In the genomic region with DNA sequence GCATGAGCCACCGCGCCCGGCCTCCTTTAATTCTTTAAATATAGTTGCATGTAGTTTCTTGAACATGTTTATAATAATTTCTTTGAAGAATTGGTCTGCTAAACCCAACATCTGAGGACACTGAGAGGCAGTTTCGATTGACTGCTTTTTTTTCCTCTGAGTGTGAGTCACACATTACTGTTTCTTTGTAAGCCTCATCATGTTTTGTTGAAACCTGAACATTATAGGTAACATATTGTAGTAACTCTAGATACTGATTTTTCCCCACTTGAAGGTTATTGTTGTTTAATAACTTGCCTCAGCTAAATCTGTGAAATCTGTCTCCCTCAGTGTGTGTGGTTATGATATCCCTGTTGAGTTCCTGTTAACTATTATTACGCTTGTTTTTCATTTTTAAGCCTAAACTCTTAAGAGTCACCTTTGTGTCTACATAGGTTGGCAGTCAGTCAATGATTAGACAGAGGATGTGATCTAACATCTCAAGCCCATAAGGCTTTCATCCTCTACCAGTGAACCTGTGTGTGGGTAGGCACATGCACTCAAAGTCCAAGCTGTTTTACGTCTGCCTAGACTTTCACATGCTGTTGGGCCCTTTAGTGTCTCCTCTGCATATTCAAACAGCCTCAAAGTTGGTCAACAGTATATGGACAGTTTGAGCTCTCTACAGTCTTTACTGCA, we compare ENCODE assay signal across 25 cellular contexts.
DNase-seq lines count a peak whose midpoint lies in the region; ATAC-seq and TF ChIP-seq lines count a peak whose summit lies in the region.
"Had no signal": no experiment of that assay in that cellular context is flagged by ENCODE, and none has a peak within 500 bp of the region (broad histone marks: within the 10 kb centered on the region; RNA-seq: fewer than 3 reads in every experiment).

No MANE protein-coding gene starts in this region.

- no peak overlapping the region for H3K27ac ChIP-seq in breast epithelium
- H3K27ac ChIP-seq: BLaER1, neutrophil had no signal

- H3K4me1 Mint-ChIP-seq in MCF 10A (ENCODE audit: insufficient read depth, unreplicated experiment) = peaks cover 6% of the 10 kb centered on the region
- H3K4me1 Mint-ChIP-seq in natural killer cell treated with Interleukin-12 subunit alpha and Interleukin-12 subunit beta and Interleukin-15 and Interleukin-18, amount 100 ng/mL, for 72 hours (ENCODE audit: low read depth in 2 of 2) = no peaks in the 10 kb centered on the region
- H3K4me1 Mint-ChIP-seq: activated naive CD8-positive, alpha-beta T cell treated with anti-CD3 and anti-CD28 coated beads, Interleukin-2, amount 50 U/mL, for 24 hours had no signal

- ATAC-seq in HG03097 (IDR thresholded peaks at IDR 0.05; ENCODE audit: low FRiP score, unreplicated experiment) = peak; percentile 54
- no peak for ATAC-seq in natural killer cell treated with Interleukin-12 subunit alpha and Interleukin-12 subunit beta and Interleukin-15 and Interleukin-18, amount 100 ng/mL, for 72 hours
- ATAC-seq: activated naive CD8-positive, alpha-beta T cell treated with anti-CD3 and anti-CD28 coated beads, Interleukin-2, amount 50 U/mL, for 24 hours; left lobe of liver; mucosa of descending colon had no signal

- no peak for TF ChIP-seq POLR2A in breast epithelium (IDR thresholded peaks at IDR 0.05)

- TF ChIP-seq CTCF in MCF 10A (IDR thresholded peaks at IDR 0.05; ENCODE audit: unreplicated experiment) (no peak), breast epithelium (IDR thresholded peaks at IDR 0.05) (no peak)

- no peaks in the 10 kb centered on the region for H3K36me3 ChIP-seq in breast epithelium
- H3K36me3 ChIP-seq: BLaER1, neutrophil had no signal

- peaks cover 3% of the 10 kb centered on the region for H3K27me3 Mint-ChIP-seq in MCF 10A (ENCODE audit: insufficient read depth, unreplicated experiment)
- peaks cover 2 to 6% of the 10 kb centered on the region in 2 donors for H3K27me3 Mint-ChIP-seq in natural killer cell treated with Interleukin-12 subunit alpha and Interleukin-12 subunit beta and Interleukin-15 and Interleukin-18, amount 100 ng/mL, for 72 hours
- H3K27me3 Mint-ChIP-seq: activated naive CD8-positive, alpha-beta T cell treated with anti-CD3 and anti-CD28 coated beads, Interleukin-2, amount 50 U/mL, for 24 hours had no signal

- no peak overlapping the region for H3K4me3 ChIP-seq in breast epithelium
- H3K4me3 ChIP-seq: BLaER1, mucosa of descending colon, smooth muscle cell had no signal

- no peak overlapping the region for H3K4me3 Mint-ChIP-seq in MCF 10A (ENCODE audit: unreplicated experiment)
- no peak overlapping the region for H3K4me3 Mint-ChIP-seq in natural killer cell treated with Interleukin-12 subunit alpha and Interleukin-12 subunit beta and Interleukin-15 and Interleukin-18, amount 100 ng/mL, for 72 hours
- H3K4me3 Mint-ChIP-seq: activated naive CD8-positive, alpha-beta T cell treated with anti-CD3 and anti-CD28 coated beads, Interleukin-2, amount 50 U/mL, for 24 hours; type B pancreatic cell had no signal

- BruUV-seq in MCF 10A (replicated peaks; lab: Mats Ljungman, UMichigan) = no TSS peak

- no peaks in the 10 kb centered on the region for H3K27me3 ChIP-seq in breast epithelium
- H3K27me3 ChIP-seq: BLaER1, neutrophil had no signal

- intact Hi-C loops in MCF 10A (cut with micrococcal nuclease) (no loop called here), breast epithelium (cut with DNase I; ENCODE audit: low total_unique reads) (no loop called here)

- POLR2A ChIA-PET in MCF 10A (lab: Yijun Ruan, JAX) = no interaction called here

- H3K27ac Mint-ChIP-seq in MCF 10A (ENCODE audit: low read depth, unreplicated experiment) = no peak overlapping the region
- no peak overlapping the region for H3K27ac Mint-ChIP-seq in natural killer cell treated with Interleukin-12 subunit alpha and Interleukin-12 subunit beta and Interleukin-15 and Interleukin-18, amount 100 ng/mL, for 72 hours
- H3K27ac Mint-ChIP-seq: activated naive CD8-positive, alpha-beta T cell treated with anti-CD3 and anti-CD28 coated beads, Interleukin-2, amount 50 U/mL, for 24 hours; type B pancreatic cell had no signal

- no peaks in the 10 kb centered on the region for H3K9me3 Mint-ChIP-seq in MCF 10A (ENCODE audit: unreplicated experiment)
- peaks cover 2% of the 10 kb centered on the region for H3K9me3 Mint-ChIP-seq in natural killer cell treated with Interleukin-12 subunit alpha and Interleukin-12 subunit beta and Interleukin-15 and Interleukin-18, amount 100 ng/mL, for 72 hours
- H3K9me3 Mint-ChIP-seq: activated naive CD8-positive, alpha-beta T cell treated with anti-CD3 and anti-CD28 coated beads, Interleukin-2, amount 50 U/mL, for 24 hours; type B pancreatic cell had no signal

- H3K36me3 Mint-ChIP-seq in MCF 10A (ENCODE audit: insufficient read depth, unreplicated experiment) = no peaks in the 10 kb centered on the region
- H3K36me3 Mint-ChIP-seq in natural killer cell treated with Interleukin-12 subunit alpha and Interleukin-12 subunit beta and Interleukin-15 and Interleukin-18, amount 100 ng/mL, for 72 hours = no peaks in the 10 kb centered on the region
- H3K36me3 Mint-ChIP-seq: type B pancreatic cell had no signal

- peak; percentile 40 for DNase-seq in MCF 10A (ENCODE audit: unreplicated experiment)
- no peak for DNase-seq in breast epithelium (ENCODE audit: low spot score in 2 of 2)
- DNase-seq in RPMI7951 (ENCODE audit: low read depth) = peak; percentile 8
- DNase-seq in islet precursor cell = no peak
- DNase-seq in epidermal melanocyte (ENCODE audit: insufficient read length, low spot score) = no peak
- DNase-seq in NOMO-1 (lab: John Stamatoyannopoulos, UW; ENCODE audit: unreplicated experiment in 2 of 2) = no peak
- DNase-seq in natural killer cell treated with Interleukin-12 subunit alpha and Interleukin-12 subunit beta and Interleukin-15 and Interleukin-18, amount 100 ng/mL, for 72 hours (ENCODE audit: low spot score) = no peak
- DNase-seq: activated CD4-positive, alpha-beta T cell treated with anti-CD3 and anti-CD28 coated beads for 48 hours; activated CD8-positive, alpha-beta memory T cell treated with anti-CD3 and anti-CD28 coated beads, Interleukin-2, amount 50 U/mL, for 48 hours; activated effector memory CD4-positive, alpha-beta T cell treated with Interleukin-2 at 50 U/mL for 16 hours; activated naive CD8-positive, alpha-beta T cell treated with anti-CD3 and anti-CD28 coated beads, Interleukin-2, amount 50 U/mL, for 24 hours; dermis blood vessel endothelial cell; DMS79; mucosa of descending colon; NCI-H2107; NCI-H526 treated with DMSO at 0.1 percent for 48 hours; OCI-M1; SHP77 treated with DMSO at 0.1 percent for 48 hours; stimulated activated CD4-positive, alpha-beta T cell treated with anti-CD3 and anti-CD28 coated beads, Interleukin-4, amount 100 ng/mL, for 24 hours had no signal

- CTCF ChIA-PET in MCF 10A (lab: Yijun Ruan, JAX) = no interaction called here

- H3K4me1 ChIP-seq in breast epithelium = no peaks in the 10 kb centered on the region
- H3K4me1 ChIP-seq: BLaER1 had no signal

- peaks cover 3 to 9% of the 10 kb centered on the region in 2 donors for H3K9me3 ChIP-seq in breast epithelium
- H3K9me3 ChIP-seq: BLaER1, neutrophil had no signal

Comparison
In these comparisons a context has a peak if more than half of its experiments do, and no peak if none do; other contexts are left out.
1. DNase-seq: peak in MCF 10A (single experiment) and RPMI7951 (single experiment); none in breast epithelium (0 of 2), islet precursor cell (single experiment), epidermal melanocyte (single experiment), NOMO-1 (0 of 2) and natural killer cell treated with Interleukin-12 subunit alpha and Interleukin-12 subunit beta and Interleukin-15 and Interleukin-18, amount 100 ng/mL, for 72 hours (single experiment).